In the genomic region with DNA sequence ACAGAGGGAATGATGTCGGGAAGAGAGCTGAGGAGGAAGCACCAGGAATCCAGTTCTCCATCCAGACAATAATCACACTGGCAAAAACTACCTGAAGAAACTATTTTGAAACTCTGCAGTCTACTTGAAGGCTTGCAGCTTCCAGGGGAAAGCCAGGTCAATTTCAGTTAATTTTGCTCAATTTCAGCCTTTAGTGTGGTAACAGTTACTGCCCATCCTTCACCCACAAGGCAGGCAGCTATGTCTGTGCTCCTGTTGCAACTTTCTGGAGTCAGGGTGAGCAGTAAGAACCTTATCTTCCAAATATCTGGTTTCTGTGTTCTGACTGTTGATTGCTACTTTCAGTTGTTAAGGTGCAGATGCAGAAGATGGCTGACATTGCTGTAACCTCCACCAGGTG, we compare ENCODE assay signal across 13 cellular contexts.
DNase-seq lines count a peak whose midpoint lies in the region; ATAC-seq, FAIRE-seq and TF ChIP-seq lines count a peak whose summit lies in the region.
"Had no signal": no experiment of that assay in that cellular context is flagged by ENCODE, and none has a peak within 500 bp of the region (broad histone marks: within the 10 kb centered on the region; RNA-seq: fewer than 3 reads in every experiment).

No MANE protein-coding gene starts in this region.

- no peaks in the 10 kb centered on the region for H3K4me1 ChIP-seq in small intestine (ENCODE audit: control insufficient read depth in 2 of 2, insufficient read depth in 1 of 2, low read depth in 1 of 2, low read length in 1 of 2)

- no peaks in the 10 kb centered on the region for H3K36me3 ChIP-seq in small intestine (ENCODE audit: control insufficient read depth in 2 of 2, insufficient read depth in 2 of 2, low read length in 2 of 2)

- no peak for FAIRE-seq in small intestine (lab: Jason Lieb, UNC)
- FAIRE-seq: A204.1, GM12878, GM18507 had no signal

- no peak for TF ChIP-seq CTCF in HL-60 (IDR thresholded peaks at IDR 0.05; ENCODE audit: insufficient read depth, low read length)

- ATAC-seq in GM19324 (IDR thresholded peaks at IDR 0.05; ENCODE audit: low FRiP score, unreplicated experiment), result no peak
- ATAC-seq: GM12878, GM23338 had no signal

- H3K27me3 ChIP-seq in HL-60 (ENCODE audit: insufficient read depth, poor library complexity, severe bottlenecking) (no peaks in the 10 kb centered on the region), small intestine (ENCODE audit: control insufficient read depth in 2 of 2, insufficient read depth in 2 of 2, low read length in 2 of 2) (no peaks in the 10 kb centered on the region)

- DNase-seq in AML-193 (lab: John Stamatoyannopoulos, UW) (peak; percentile 21 to 49), HL-60 (ENCODE audit: low read depth in 1 of 2, low spot score in 1 of 2) (peak; percentile 73 to 95), NOMO-1 (lab: John Stamatoyannopoulos, UW; ENCODE audit: unreplicated experiment in 2 of 2) (peak; percentile 2 to 16), SKM-1 treated with dmso at 0.1 percent for 144 hours (lab: John Stamatoyannopoulos, UW; ENCODE audit: unreplicated experiment) (peak; percentile 36), small intestine (no peak)
- DNase-seq in effector CD4-positive, alpha-beta T cell, result no peak
- DNase-seq: DMS53, H7 had no signal

- H3K27ac ChIP-seq in HL-60 (replicated peaks), result peak overlapping the region; percentile 75
- H3K27ac ChIP-seq in small intestine (ENCODE audit: low read depth in 1 of 2, low read length in 1 of 2), result no peak overlapping the region

- 90 to 95% (median 93%) methylated on average over 1 of the region's 1 CpG for WGBS in small intestine, 3 donors

- H3K4me3 ChIP-seq in HL-60 (replicated peaks; ENCODE audit: insufficient read depth, low read length), result no peak overlapping the region
- H3K4me3 ChIP-seq in small intestine (ENCODE audit: low read depth in 1 of 2, low read length in 2 of 2), result no peak overlapping the region
- H3K4me3 ChIP-seq: GM12878, GM23338 had no signal

- H3K9me3 ChIP-seq in small intestine (ENCODE audit: control insufficient read depth, low read depth), result no peaks in the 10 kb centered on the region

Comparison
In these comparisons a context has a peak if more than half of its experiments do, and no peak if none do; other contexts are left out.
1. DNase-seq: peak in AML-193 (2 of 2), HL-60 (2 of 2), NOMO-1 (2 of 2) and SKM-1 treated with dmso at 0.1 percent for 144 hours (single experiment); none in small intestine (single experiment) and effector CD4-positive, alpha-beta T cell (single experiment).